Comparison of ENCODE assay signal across 7 cellular contexts in the genomic region with DNA sequence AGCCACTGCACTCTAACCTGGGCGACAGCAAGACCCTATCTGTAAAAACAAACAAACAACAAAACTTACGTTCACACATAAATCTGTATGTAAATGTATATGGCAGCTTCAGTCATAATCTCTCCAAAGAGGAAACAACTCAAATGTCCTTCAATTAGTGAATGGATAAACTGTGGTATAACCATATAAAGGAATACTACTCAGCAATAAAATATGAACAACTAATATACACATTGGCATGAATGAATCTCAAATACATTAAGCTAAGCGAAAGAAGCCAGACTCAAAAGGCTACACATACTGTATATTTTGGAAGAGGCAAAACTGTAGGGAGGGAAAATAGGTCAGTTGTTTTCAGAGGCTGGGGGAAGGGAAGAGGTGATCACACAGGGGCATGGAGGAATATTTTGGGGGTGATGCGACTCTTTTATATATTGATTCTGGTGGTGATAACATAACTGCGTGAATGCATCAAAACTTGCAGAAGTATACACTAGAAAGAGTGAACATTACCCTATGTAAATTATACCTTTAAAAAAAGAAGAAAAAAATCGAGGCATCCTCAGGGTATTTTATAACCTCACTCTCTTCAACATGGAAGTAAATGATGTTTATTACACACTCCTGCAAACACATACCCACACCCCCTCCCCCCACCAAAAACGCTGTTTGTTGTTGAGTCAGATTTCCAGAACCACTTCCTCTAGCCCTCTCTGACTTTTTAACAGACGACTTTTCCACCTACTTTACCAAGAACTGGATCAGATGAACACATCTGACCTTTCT. TPM values are rescaled to one million over a fixed set of nuclear protein-coding genes. Genes with fewer than 3 reads are reported as not detected.
DNase-seq lines count a peak whose midpoint lies in the region; ATAC-seq and TF ChIP-seq lines count a peak whose summit lies in the region.

No MANE protein-coding gene starts in this region.

- H3K27ac ChIP-seq in brain microvascular endothelial cell: no peak overlapping the region

- DNase-seq in HT1080 (ENCODE audit: low read depth): peak; percentile 88
- DNase-seq in SW 1271 (lab: John Stamatoyannopoulos, UW): peak; percentile 63 to 91
- DNase-seq in brain microvascular endothelial cell: peak; percentile 27
- DNase-seq in stimulated activated CD8-positive, alpha-beta memory T cell treated with anti-CD3 and anti-CD28 coated beads, Interleukin-15, amount 100 ng/mL, for 48 hours (ENCODE audit: low read depth in 2 of 2): peak; percentile 56 to 70

- in situ Hi-C loops in brain microvascular endothelial cell (cut with HindIII; ENCODE audit: low pct_ligation_motif_present, low sequenced_read_pairs): no loop called here

- H3K4me3 ChIP-seq in brain microvascular endothelial cell (ENCODE audit: low read depth, low read length): no peak overlapping the region

- ATAC-seq in HG02870 (IDR thresholded peaks at IDR 0.05; ENCODE audit: unreplicated experiment): no peak
- ATAC-seq in GM19035 (IDR thresholded peaks at IDR 0.05; ENCODE audit: unreplicated experiment): no peak
- ATAC-seq in GM19455 (IDR thresholded peaks at IDR 0.05; ENCODE audit: unreplicated experiment): no peak

- no peaks in the 10 kb centered on the region for H3K36me3 ChIP-seq in brain microvascular endothelial cell (replicated peaks)

- TF ChIP-seq CTCF in brain microvascular endothelial cell (IDR thresholded peaks at IDR 0.05; ENCODE audit: low read depth, low read length, missing control alignments): no peak

- no peaks in the 10 kb centered on the region for H3K27me3 ChIP-seq in brain microvascular endothelial cell (replicated peaks)

RNA-seq across cellular contexts. Expression of a gene that starts 18.0 kb away (rescaled TPM):
- 61.2 TPM in 2 replicates for total RNA-seq in HT1080 (2014; rRNA removed; shearing (Covaris generic))
- polyA plus RNA-seq in HT1080 (2015; cell fraction: cytosol; rRNA removed): 62.5 and 68.9 TPM in 2 replicates
- polyA plus RNA-seq in HT1080 (2015; cell fraction: nucleus; rRNA removed): 56.2 and 64.8 TPM in 2 replicates

Comparison
In these comparisons a context has a peak if more than half of its experiments do, and no peak if none do; other contexts are left out.
1. DNase-seq: peak in every context shown above with its lines; median percentile 88 in HT1080; 77 in SW 1271; 63 in stimulated activated CD8-positive, alpha-beta memory T cell treated with anti-CD3 and anti-CD28 coated beads, Interleukin-15, amount 100 ng/mL, for 48 hours; 27 in brain microvascular endothelial cell.